Comparison of ENCODE assay signal across 1 cellular context in the genomic region with DNA sequence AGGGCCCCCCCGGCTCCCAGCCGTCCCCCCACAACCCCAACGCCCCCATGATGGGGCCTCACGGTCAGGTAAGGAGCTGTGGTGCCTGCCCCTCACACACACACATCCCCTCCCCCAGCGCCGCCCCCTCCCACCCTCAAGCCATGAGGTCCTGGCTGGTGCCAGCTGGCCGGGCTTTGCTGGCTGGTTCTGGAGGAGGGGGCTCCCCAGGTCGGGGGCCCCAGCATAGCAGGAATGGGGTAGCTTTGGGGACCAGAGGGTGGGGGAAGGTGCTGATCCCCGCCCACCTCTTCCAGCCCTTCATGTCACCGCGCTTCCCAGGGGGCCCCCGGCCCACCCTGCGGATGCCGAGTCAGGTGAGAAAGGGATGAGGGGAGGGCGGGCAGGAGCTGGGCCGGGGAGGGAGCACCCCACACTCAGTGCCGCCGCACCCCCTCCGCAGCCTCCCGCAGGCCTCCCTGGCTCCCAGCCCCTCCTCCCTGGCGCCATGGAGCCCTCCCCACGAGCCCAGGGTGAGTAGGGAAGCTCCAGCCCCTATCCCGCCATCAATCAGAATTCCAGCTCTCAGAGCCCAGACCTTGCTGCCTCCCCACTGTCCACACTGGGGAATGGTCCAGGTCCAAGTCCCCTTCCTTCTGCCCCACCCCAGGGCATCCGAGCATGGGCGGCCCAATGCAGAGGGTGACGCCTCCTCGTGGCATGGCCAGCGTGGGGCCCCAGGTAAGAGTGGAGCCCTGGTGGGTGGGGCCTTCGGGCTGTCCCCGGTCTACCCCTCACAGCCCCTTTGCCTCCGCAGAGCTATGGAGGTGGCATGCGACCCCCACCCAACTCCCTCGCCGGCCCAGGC.
TF ChIP-seq lines count a peak whose summit lies in the region.

No MANE protein-coding gene starts in this region.

TF ChIP-seq in K562, 482 proteins besides CTCF, POLR2A, EP300 and RAD21 (continued from another document):
- TF ChIP-seq RBM22 (IDR thresholded peaks at IDR 0.05; ENCODE audit: low read depth, low read length, poor library complexity, severe bottlenecking) = peak; percentile 31
- TF ChIP-seq TAF1 (IDR thresholded peaks at IDR 0.05; ENCODE audit: control insufficient read depth, extremely low read depth, insufficient read depth, low read length, severe bottlenecking) = no peak
- TF ChIP-seq RCOR1 (IDR thresholded peaks at IDR 0.05; ENCODE audit: borderline replicate concordance in 1 of 2, low read depth in 2 of 2, low read length in 2 of 2) = no peak
- TF ChIP-seq ZFP1 (CRISPR knock-in tag; IDR thresholded peaks at IDR 0.05) = no peak
